27 cellular contexts compared by ENCODE assay signal in genomic region chr6:161508341-161508740, GRCh38.
"Had no signal": no experiment of that assay in that cellular context is flagged by ENCODE, and none has a peak within 500 bp of the region (broad histone marks: within the 10 kb centered on the region; RNA-seq: fewer than 3 reads in every experiment).

No MANE protein-coding gene starts in this region.

- H3K27me3 ChIP-seq: stomach, suprapubic skin, testis, thyroid gland, tibial artery, tibial nerve, transverse colon, upper lobe of left lung, upper lobe of right lung, uterus, vagina had no signal

- H3K4me1 ChIP-seq: stomach, suprapubic skin, testis, thyroid gland, tibial artery, tibial nerve, transverse colon, upper lobe of left lung, upper lobe of right lung, uterus, vagina had no signal

- H3K27ac Mint-ChIP-seq: stimulated activated effector memory CD8-positive, alpha-beta T cell treated with anti-CD3 and anti-CD28 coated beads, Interleukin-12 subunit alpha, Interleukin-12 subunit beta, amount 100 ng/mL, for 72 hours; stimulated activated memory B cell treated with anti-CD40 and anti-IgM and Interleukin-4, amounts not matched to agents 10 μg/mL and 1 μg/mL and 100 μg/mL, for 72 hours; stimulated activated naive B cell treated with anti-CD40 and anti-IgM and Interleukin-4, amounts not matched to agents 10 μg/mL and 1 μg/mL and 100 μg/mL, for 72 hours; stimulated activated naive CD8-positive, alpha-beta T cell treated with anti-CD3 and anti-CD28 coated beads, Interleukin-15, amount 100 ng/mL, for 72 hours; stimulated activated naive CD8-positive, alpha-beta T cell treated with anti-CD3 and anti-CD28 coated beads, Interleukin-15, Interleukin-2, amounts not matched to agents 100 ng/mL and 50 ng/mL, for 24 hours; type B pancreatic cell had no signal

- H3K9me3 Mint-ChIP-seq: stimulated activated effector memory CD8-positive, alpha-beta T cell treated with anti-CD3 and anti-CD28 coated beads, Interleukin-12 subunit alpha, Interleukin-12 subunit beta, amount 100 ng/mL, for 72 hours; stimulated activated memory B cell treated with anti-CD40 and anti-IgM and Interleukin-4, amounts not matched to agents 10 μg/mL and 1 μg/mL and 100 μg/mL, for 72 hours had no signal

- DNase-seq: stimulated activated CD4-positive, alpha-beta T cell treated with anti-CD3 and anti-CD28 coated beads, Interleukin-2, amount 100 ng/mL, for 48 hours; stimulated activated CD4-positive, alpha-beta T cell treated with anti-CD3 and anti-CD28 coated beads, Interleukin-4, amount 100 ng/mL, for 1 hour; stimulated activated CD4-positive, alpha-beta T cell treated with anti-CD3 and anti-CD28 coated beads, Interleukin-4, amount 100 ng/mL, for 24 hours; stimulated activated CD4-positive, alpha-beta T cell treated with anti-CD3 and anti-CD28 coated beads, Interleukin-4, amount 100 ng/mL, for 4 hours; stimulated activated naive B cell treated with anti-CD40 and anti-IgM and Interleukin-4, amounts not matched to agents 10 μg/mL and 1 μg/mL and 100 μg/mL, for 72 hours; stimulated activated naive CD4-positive, alpha-beta T cell; stimulated activated naive CD4-positive, alpha-beta T cell treated with Interleukin-2 at 50 U/mL for 16 hours; stimulated activated naive CD8-positive, alpha-beta T cell treated with anti-CD3 and anti-CD28 coated beads, Interleukin-15, amount 100 ng/mL, for 72 hours; stimulated activated naive CD8-positive, alpha-beta T cell treated with anti-CD3 and anti-CD28 coated beads, Interleukin-15, Interleukin-2, amounts not matched to agents 100 U/mL and 50 U/mL, for 24 hours; stomach; substantia nigra; testis; thyroid gland; tibial artery; transverse colon; trophoblast cell; upper lobe of left lung; upper lobe of right lung; uterus had no signal

- H3K4me3 ChIP-seq: stomach, suprapubic skin, testis, thoracic aorta, thyroid gland, tibial artery, tibial nerve, transverse colon, upper lobe of left lung, upper lobe of right lung, uterus, vagina had no signal

- H3K4me3 Mint-ChIP-seq: stimulated activated effector memory CD8-positive, alpha-beta T cell treated with anti-CD3 and anti-CD28 coated beads, Interleukin-12 subunit alpha, Interleukin-12 subunit beta, amount 100 ng/mL, for 72 hours; stimulated activated memory B cell treated with anti-CD40 and anti-IgM and Interleukin-4, amounts not matched to agents 10 μg/mL and 1 μg/mL and 100 μg/mL, for 72 hours; stimulated activated naive B cell treated with anti-CD40 and anti-IgM and Interleukin-4, amounts not matched to agents 10 μg/mL and 1 μg/mL and 100 μg/mL, for 72 hours; stimulated activated naive CD8-positive, alpha-beta T cell treated with anti-CD3 and anti-CD28 coated beads, Interleukin-15, amount 100 ng/mL, for 72 hours; stimulated activated naive CD8-positive, alpha-beta T cell treated with anti-CD3 and anti-CD28 coated beads, Interleukin-15, Interleukin-2, amounts not matched to agents 100 ng/mL and 50 ng/mL, for 24 hours; type B pancreatic cell had no signal

- H3K36me3 ChIP-seq: stomach, suprapubic skin, thoracic aorta, thyroid gland, tibial artery, tibial nerve, transverse colon, upper lobe of left lung, upper lobe of right lung, uterus, vagina had no signal

- H3K36me3 Mint-ChIP-seq: stimulated activated effector memory CD8-positive, alpha-beta T cell treated with anti-CD3 and anti-CD28 coated beads, Interleukin-12 subunit alpha, Interleukin-12 subunit beta, amount 100 ng/mL, for 72 hours; type B pancreatic cell had no signal

- H3K27ac ChIP-seq: stomach, suprapubic skin, testis, thoracic aorta, thyroid gland, tibial artery, tibial nerve, transverse colon, upper lobe of left lung, upper lobe of right lung, uterus, vagina had no signal

- H3K27me3 Mint-ChIP-seq: stimulated activated memory B cell treated with anti-CD40 and anti-IgM and Interleukin-4, amounts not matched to agents 10 μg/mL and 1 μg/mL and 100 μg/mL, for 72 hours; stimulated activated naive B cell treated with anti-CD40 and anti-IgM and Interleukin-4, amounts not matched to agents 10 μg/mL and 1 μg/mL and 100 μg/mL, for 72 hours; stimulated activated naive CD8-positive, alpha-beta T cell treated with anti-CD3 and anti-CD28 coated beads, Interleukin-15, amount 100 ng/mL, for 72 hours had no signal

- H3K9me3 ChIP-seq: suprapubic skin, testis, thoracic aorta, thyroid gland, tibial artery, tibial nerve, transverse colon, upper lobe of left lung, upper lobe of right lung, uterus, vagina had no signal

- H3K4me1 Mint-ChIP-seq: stimulated activated effector memory CD8-positive, alpha-beta T cell treated with anti-CD3 and anti-CD28 coated beads, Interleukin-12 subunit alpha, Interleukin-12 subunit beta, amount 100 ng/mL, for 72 hours; stimulated activated memory B cell treated with anti-CD40 and anti-IgM and Interleukin-4, amounts not matched to agents 10 μg/mL and 1 μg/mL and 100 μg/mL, for 72 hours; stimulated activated naive B cell treated with anti-CD40 and anti-IgM and Interleukin-4, amounts not matched to agents 10 μg/mL and 1 μg/mL and 100 μg/mL, for 72 hours; stimulated activated naive CD8-positive, alpha-beta T cell treated with anti-CD3 and anti-CD28 coated beads, Interleukin-15, amount 100 ng/mL, for 72 hours had no signal
